1 cellular context compared by ENCODE assay signal in genomic region chr12:473863-474577, GRCh38.
TF ChIP-seq lines count a peak whose summit lies in the region.

No MANE protein-coding gene starts in this region.

TF ChIP-seq in GM23338, 12 proteins besides CTCF, POLR2A, EP300 and RAD21 (continued from another document):
- TF ChIP-seq ZNF462 (CRISPR knock-in tag; IDR thresholded peaks at IDR 0.05) = no peak
- TF ChIP-seq EZH2 (IDR thresholded peaks at IDR 0.05; ENCODE audit: low read depth, unreplicated experiment) = no peak
TF ChIP-seq in GM23338: peak in this region for 0.
